Comparison of ENCODE assay signal across 17 cellular contexts in genomic region chr14:76261371-76261811, GRCh38.
DNase-seq lines count a peak whose midpoint lies in the region; ATAC-seq, FAIRE-seq and TF ChIP-seq lines count a peak whose summit lies in the region.
"Had no signal": no experiment of that assay in that cellular context is flagged by ENCODE, and none has a peak within 500 bp of the region (broad histone marks: within the 10 kb centered on the region; RNA-seq: fewer than 3 reads in every experiment).

No MANE protein-coding gene starts in this region.

- intact Hi-C loops in IMR-90 (cut with micrococcal nuclease) = no loop called here

- no peak overlapping the region for H3K4me3 ChIP-seq in IMR-90 (ENCODE audit: insufficient read depth, low read depth, low read length)
- no peak overlapping the region for H3K4me3 ChIP-seq in WERI-Rb-1 (ENCODE audit: low read depth, low read length)
- no peak overlapping the region for H3K4me3 ChIP-seq in smooth muscle cell
- H3K4me3 ChIP-seq: HAP-1 had no signal

- H3K4me2 ChIP-seq in IMR-90 (ENCODE audit: low read depth, low read length) (no peak overlapping the region), smooth muscle cell (peak overlapping the region; percentile 43)

- H2AK9ac ChIP-seq in IMR-90 (replicated peaks; ENCODE audit: low read depth, low read length, poor library complexity) = no peak overlapping the region

- dilution Hi-C loops in IMR-90 (cut with HindIII; ENCODE audit: low sequenced_read_pairs, unreplicated experiment) = no loop called here

- H3K18ac ChIP-seq in IMR-90 (ENCODE audit: low read depth, low read length) = no peak overlapping the region

- no peaks in the 10 kb centered on the region for H3F3A ChIP-seq in smooth muscle cell (ENCODE audit: low read depth)

- no peaks in the 10 kb centered on the region for H3K79me1 ChIP-seq in IMR-90 (ENCODE audit: low read depth in 1 of 2, low read length in 2 of 2)

- FAIRE-seq in GM19239 (lab: Jason Lieb, UNC) = no peak

- DNase-seq in IMR-90 (peak; percentile 44), WERI-Rb-1 (peak; percentile 11), globus pallidus (ENCODE audit: low spot score) (peak; percentile 4), smooth muscle cell (lab: John Stamatoyannopoulos, UW; ENCODE audit: unreplicated experiment) (no peak), NCI-H69 (lab: John Stamatoyannopoulos, UW) (no peak), NCI-H2081 treated with DMSO at 0.1 percent for 48 hours (lab: John Stamatoyannopoulos, UW) (no peak), GM19239 (ENCODE audit: insufficient read length, low spot score) (no peak)
- DNase-seq: activated CD4-positive, alpha-beta T cell treated with anti-CD3 and anti-CD28 coated beads for 36 hours; activated T-cell treated with anti-CD3 and anti-CD28 coated beads, Interleukin-2, amount 50 U/mL, for 72 hours; CD4-positive, CD25-positive, alpha-beta regulatory T cell; effector memory CD4-positive, alpha-beta T cell; GF-D8; NCI-H345; stimulated activated CD4-positive, alpha-beta T cell treated with anti-CD3 and anti-CD28 coated beads, Interleukin-12 subunit alpha, Interleukin-12 subunit beta, amount 100 ng/mL, for 4 hours; SW 1271 had no signal

- no peaks in the 10 kb centered on the region for H3K79me2 ChIP-seq in smooth muscle cell (ENCODE audit: low read depth)

- H4K8ac ChIP-seq in IMR-90 (ENCODE audit: low read depth in 2 of 2, low read length in 2 of 2) = no peak overlapping the region

- no peak overlapping the region for H2AFZ ChIP-seq in IMR-90 (replicated peaks; ENCODE audit: low read length, poor library complexity)
- H2AFZ ChIP-seq in smooth muscle cell (ENCODE audit: low read depth) = no peak overlapping the region

- ATAC-seq in IMR-90 (ENCODE audit: low read depth) (peak; percentile 44; the same call in 1 of the 2 replicates), GM18867 (IDR thresholded peaks at IDR 0.05; ENCODE audit: unreplicated experiment) (no peak)
- ATAC-seq: activated CD4-positive, alpha-beta T cell treated with anti-CD3 and anti-CD28 coated beads for 36 hours; activated T-cell treated with anti-CD3 and anti-CD28 coated beads, Interleukin-2, amount 50 U/mL, for 72 hours had no signal

- no TSS peak for BruUV-seq in IMR-90 (replicated peaks; lab: Mats Ljungman, UMichigan)

- no peaks in the 10 kb centered on the region for H3K36me3 ChIP-seq in IMR-90 (ENCODE audit: control insufficient read depth, insufficient read depth, low read length)
- no peaks in the 10 kb centered on the region for H3K36me3 ChIP-seq in WERI-Rb-1
- no peaks in the 10 kb centered on the region for H3K36me3 ChIP-seq in smooth muscle cell (ENCODE audit: low read depth)
- H3K36me3 ChIP-seq: HAP-1 had no signal

- CTCF ChIA-PET in IMR-90 (lab: Yijun Ruan, JAX) = no interaction called here

- H3K9me3 ChIP-seq in IMR-90 (ENCODE audit: control insufficient read depth, insufficient read depth, low read length) (no peaks in the 10 kb centered on the region), WERI-Rb-1 (ENCODE audit: severe bottlenecking) (no peaks in the 10 kb centered on the region), smooth muscle cell (replicated peaks; ENCODE audit: low read depth) (no peaks in the 10 kb centered on the region)
- H3K9me3 ChIP-seq: HAP-1 had no signal

- H3K27ac ChIP-seq in IMR-90 (ENCODE audit: insufficient read depth, low read length) (no peak overlapping the region), WERI-Rb-1 (no peak overlapping the region), smooth muscle cell (ENCODE audit: low read depth) (no peak overlapping the region)

- no peak overlapping the region for H2BK20ac ChIP-seq in IMR-90 (ENCODE audit: low read depth, low read length)

- in situ Hi-C loops in IMR-90 (cut with MboI; ENCODE audit: low sequenced_read_pairs) = no loop called here

- no peak overlapping the region for H2BK120ac ChIP-seq in IMR-90 (ENCODE audit: low read depth, low read length)

- no peak overlapping the region for H3K4ac ChIP-seq in IMR-90 (ENCODE audit: low read depth, low read length)

- H4K91ac ChIP-seq in IMR-90 (ENCODE audit: insufficient read depth, low read depth, low read length) = no peak overlapping the region

- no peak overlapping the region for H3K23ac ChIP-seq in IMR-90 (ENCODE audit: low read depth, low read length)

- H3K4me1 ChIP-seq in IMR-90 (ENCODE audit: control insufficient read depth, insufficient read depth, low read length) (no peaks in the 10 kb centered on the region), smooth muscle cell (ENCODE audit: low read depth) (peaks cover 18% of the 10 kb centered on the region)
- H3K4me1 ChIP-seq: HAP-1 had no signal

- no peaks in the 10 kb centered on the region for H4K20me1 ChIP-seq in IMR-90 (ENCODE audit: insufficient read depth, low read length)
- H4K20me1 ChIP-seq in smooth muscle cell (ENCODE audit: low read depth) = no peaks in the 10 kb centered on the region

- H4K5ac ChIP-seq in IMR-90 (ENCODE audit: low read depth, low read length) = no peak overlapping the region

- H2BK5ac ChIP-seq in IMR-90 (ENCODE audit: low read depth, low read length, poor library complexity, severe bottlenecking) = no peak overlapping the region

- no peak for TF ChIP-seq POLR2A in IMR-90 (IDR thresholded peaks at IDR 0.05; ENCODE audit: low read depth, low read length)

- H3K9ac ChIP-seq in IMR-90 (ENCODE audit: low read depth, low read length) (no peak overlapping the region), smooth muscle cell (ENCODE audit: low read depth) (no peak overlapping the region)

- no peak for TF ChIP-seq RAD21 in IMR-90 (IDR thresholded peaks at IDR 0.05; ENCODE audit: low read length)

- no peaks in the 10 kb centered on the region for H3K9me1 ChIP-seq in IMR-90 (ENCODE audit: insufficient read depth, low read length)

- H3K56ac ChIP-seq in IMR-90 (ENCODE audit: extremely low read depth, insufficient read depth, low read length) = no peak overlapping the region

- no peak overlapping the region for H2AK5ac ChIP-seq in IMR-90 (ENCODE audit: low read depth, low read length)

- no peak overlapping the region for H2BK15ac ChIP-seq in IMR-90 (ENCODE audit: low read depth, low read length)

- H3K14ac ChIP-seq in IMR-90 (replicated peaks; ENCODE audit: low read depth, low read length) = no peak overlapping the region

- TF ChIP-seq CTCF in IMR-90 (conservative IDR thresholded peaks at IDR 0.05; ENCODE audit: low read depth, low read length) = no peak
- TF ChIP-seq CTCF in WERI-Rb-1 (IDR thresholded peaks at IDR 0.05; ENCODE audit: low read depth, low read length) = no peak
- TF ChIP-seq CTCF in smooth muscle cell (IDR thresholded peaks at IDR 0.05; ENCODE audit: borderline replicate concordance, insufficient read depth, poor library complexity, severe bottlenecking) = no peak

- 8% methylated on average over 2 of the region's 6 CpGs; no CpG with 5 or more reads in 1 of the 2 experiments for WGBS in IMR-90 (ENCODE audit: extremely low coverage in 2 of 2, insufficient read length in 1 of 2), 2 experiments
- 39% methylated on average over 6 of the region's 6 CpGs for WGBS in smooth muscle cell (ENCODE audit: low lambda C conversion rate)

- POLR2A ChIA-PET in IMR-90 (lab: Charles Lee; ENCODE audit: unreplicated experiment) = no interaction called here

- H3K27me3 ChIP-seq in IMR-90 (ENCODE audit: control insufficient read depth, insufficient read depth, low read length) (no peaks in the 10 kb centered on the region), WERI-Rb-1 (ENCODE audit: insufficient read depth, low read depth, severe bottlenecking) (no peaks in the 10 kb centered on the region), smooth muscle cell (ENCODE audit: low read depth) (no peaks in the 10 kb centered on the region)

TF ChIP-seq in IMR-90, 13 proteins besides CTCF, POLR2A, EP300 and RAD21:
- no peak for TF ChIP-seq MAFK (IDR thresholded peaks at IDR 0.05; ENCODE audit: low read depth, low read length)
- no peak for TF ChIP-seq RCOR1 (IDR thresholded peaks at IDR 0.05; ENCODE audit: insufficient replicate concordance, low read length)
- no peak for TF ChIP-seq NFE2L2 (IDR thresholded peaks at IDR 0.05; ENCODE audit: low read depth, low read length)
- TF ChIP-seq USF2 (IDR thresholded peaks at IDR 0.05; ENCODE audit: low read depth, low read length) = no peak
- no peak for TF ChIP-seq MXI1 (IDR thresholded peaks at IDR 0.05; ENCODE audit: borderline replicate concordance, low read depth, low read length)
- TF ChIP-seq MAZ (IDR thresholded peaks at IDR 0.05; ENCODE audit: borderline replicate concordance, low read depth, low read length) = no peak
- no peak for TF ChIP-seq CHD1 (IDR thresholded peaks at IDR 0.05; ENCODE audit: low read depth, low read length)

Comparison
In these comparisons a context has a peak if more than half of its experiments do, and no peak if none do; other contexts are left out.
1. DNase-seq: peak in IMR-90 (single experiment), WERI-Rb-1 (single experiment) and globus pallidus (single experiment); none in smooth muscle cell (single experiment), NCI-H69 (single experiment), NCI-H2081 treated with DMSO at 0.1 percent for 48 hours (single experiment) and GM19239 (single experiment).